20 cellular contexts compared by ENCODE assay signal in the genomic region with DNA sequence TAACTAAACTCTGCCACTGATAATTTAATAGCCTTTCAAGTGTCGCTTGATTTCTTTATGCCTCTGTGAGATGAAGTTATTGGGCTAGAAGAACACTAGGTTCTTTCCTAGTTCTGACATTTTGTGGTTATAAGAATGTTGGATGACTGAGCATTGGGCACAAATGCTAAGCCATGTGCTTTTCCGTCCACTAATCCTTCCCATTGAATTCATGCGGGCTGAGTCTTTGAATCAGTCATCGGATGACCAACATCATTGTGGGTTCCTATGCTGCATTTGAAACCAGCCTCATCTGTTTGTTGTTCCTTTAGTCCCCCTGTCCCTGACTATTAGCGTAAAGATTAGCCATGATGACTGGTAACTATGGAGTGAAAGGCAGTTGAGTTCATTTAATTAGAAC. TPM values are rescaled to one million over a fixed set of nuclear protein-coding genes. Genes with fewer than 3 reads are reported as not detected.
DNase-seq lines count a peak whose midpoint lies in the region; ATAC-seq and TF ChIP-seq lines count a peak whose summit lies in the region.
"Had no signal": no experiment of that assay in that cellular context is flagged by ENCODE, and none has a peak within 500 bp of the region (broad histone marks: within the 10 kb centered on the region; RNA-seq: fewer than 3 reads in every experiment).

No MANE protein-coding gene starts in this region.

- no peak overlapping the region for H2AFZ ChIP-seq in fibroblast of lung (ENCODE audit: low read length)

- no peaks in the 10 kb centered on the region for H3K9me3 ChIP-seq in fibroblast of lung (ENCODE audit: control insufficient read depth, insufficient read depth, low read depth, low read length)
- H3K9me3 ChIP-seq: gastrocnemius medialis, sigmoid colon, upper lobe of left lung had no signal

- no peaks in the 10 kb centered on the region for H3K79me2 ChIP-seq in fibroblast of lung (ENCODE audit: control insufficient read depth, insufficient read depth, low read length)

- H3K4me1 ChIP-seq in fibroblast of lung (ENCODE audit: control insufficient read depth, extremely low read depth, insufficient read depth, low read length), result no peaks in the 10 kb centered on the region
- H3K4me1 ChIP-seq: gastrocnemius medialis, upper lobe of left lung had no signal

- TF ChIP-seq CTCF in fibroblast of lung (conservative IDR thresholded peaks at IDR 0.05 in 1 of 2, IDR thresholded peaks at IDR 0.05 in 1 of 2; ENCODE audit: low read depth in 1 of 2, low read length in 2 of 2), result no peak

- ATAC-seq in HG03342 (IDR thresholded peaks at IDR 0.05; ENCODE audit: unreplicated experiment) (no peak), GM18867 (IDR thresholded peaks at IDR 0.05; ENCODE audit: unreplicated experiment) (no peak), GM21447 (IDR thresholded peaks at IDR 0.05; ENCODE audit: unreplicated experiment) (no peak)
- ATAC-seq: gastrocnemius medialis; stimulated activated memory B cell treated with anti-CD40 and anti-IgM and Interleukin-4, amounts not matched to agents 10 μg/mL and 1 μg/mL and 100 μg/mL, for 72 hours had no signal

- no peak overlapping the region for H3K4me2 ChIP-seq in fibroblast of lung (ENCODE audit: extremely low read depth, insufficient read depth, low read length)

- no peak overlapping the region for H3K27ac ChIP-seq in fibroblast of lung (ENCODE audit: insufficient read depth, low read length)
- H3K27ac ChIP-seq: gastrocnemius medialis, sigmoid colon, upper lobe of left lung, VCaP had no signal

- H3K36me3 ChIP-seq in fibroblast of lung (ENCODE audit: control insufficient read depth, insufficient read depth, low read length), result no peaks in the 10 kb centered on the region
- H3K36me3 ChIP-seq: gastrocnemius medialis had no signal

- H4K20me1 ChIP-seq in fibroblast of lung (ENCODE audit: control insufficient read depth, extremely low read depth, insufficient read depth, low read length), result no peaks in the 10 kb centered on the region

- H3K27me3 ChIP-seq in fibroblast of lung (ENCODE audit: control insufficient read depth, insufficient read depth, low read length), result no peaks in the 10 kb centered on the region
- H3K27me3 ChIP-seq: gastrocnemius medialis, sigmoid colon, upper lobe of left lung had no signal

- H3K4me3 ChIP-seq in fibroblast of lung (replicated peaks in 1 of 4; ENCODE audit: control extremely low read depth in 1 of 4, insufficient read depth in 1 of 4, low read depth in 3 of 4, low read length in 4 of 4), result no peak overlapping the region
- H3K4me3 ChIP-seq in skeletal muscle cell (ENCODE audit: low read depth, low read length), result no peak overlapping the region
- H3K4me3 ChIP-seq: gastrocnemius medialis, sigmoid colon, upper lobe of left lung had no signal

- H3K9ac ChIP-seq in fibroblast of lung (ENCODE audit: insufficient read depth, low read length), result no peak overlapping the region

- DNase-seq in ELR (ENCODE audit: low read depth) (peak; percentile 85), RPMI7951 (ENCODE audit: low read depth) (peak; percentile 61), fibroblast of lung (ENCODE audit: low read depth in 2 of 2) (peak; percentile 14 to 82), skeletal muscle cell (ENCODE audit: low read depth) (peak; percentile 55)
- DNase-seq in central memory CD4-positive, alpha-beta T cell, result no peak
- DNase-seq: activated effector memory CD4-positive, alpha-beta T cell treated with anti-CD3 and anti-CD28 coated beads, Interleukin-2, amount 50 U/mL, for 16 hours; DMS79; effector CD4-positive, alpha-beta T cell; gastrocnemius medialis; NCI-H187; NCI-H510A treated with DMSO at 0.1 percent for 48 hours; nucleus accumbens; OCI-M1; sigmoid colon; upper lobe of left lung had no signal

RNA-seq across cellular contexts. Expression of gene ALDH1A1, which starts 58.5 kb away (rescaled TPM):
- not detected in 2 replicates for total RNA-seq in RPMI7951 (2014; rRNA removed; shearing (Covaris generic))
- 45.2 and 46.1 TPM in 2 replicates for total RNA-seq in fibroblast of lung
- 7.4 and 33.2 TPM in 2 replicates for polyA plus RNA-seq in fibroblast of lung
- 4.7 and 26.2 TPM in 2 replicates for polyA plus RNA-seq in fibroblast of lung (2012)
- 3.0 TPM in 1 of 2 replicates, not detected in the other for polyA minus RNA-seq in fibroblast of lung (ENCODE audit: low replicate concordance)

Comparison
In these comparisons a context has a peak if more than half of its experiments do, and no peak if none do; other contexts are left out.
1. RNA of gene ALDH1A1, which starts 58.5 kb away (total RNA-seq): 45.2 to 46.1 TPM in fibroblast of lung; not detected in RPMI7951; every median in the first group is over 10 times any median in the second.